29 cellular contexts compared by ENCODE assay signal in genomic region chr2:37068671-37069070, GRCh38.
"Had no signal": no experiment of that assay in that cellular context is flagged by ENCODE, and none has a peak within 500 bp of the region (broad histone marks: within the 10 kb centered on the region; RNA-seq: fewer than 3 reads in every experiment).

No MANE protein-coding gene starts in this region.

- H3K4me1 Mint-ChIP-seq: endodermal cell, neural progenitor cell had no signal

- H2AFZ ChIP-seq: neural progenitor cell, parathyroid adenoma had no signal

- H3K79me2 ChIP-seq: parathyroid adenoma had no signal

- H3K4me3 Mint-ChIP-seq: dendritic cell treated with granulocyte-macrophage colony-stimulating factor and Interleukin-4, amounts not matched to agents 40 ng/mL and 50 ng/mL, for 4 days; endodermal cell; memory B cell; naive B cell; natural killer cell treated with Interleukin-12 subunit alpha and Interleukin-12 subunit beta and Interleukin-15 and Interleukin-18, amount 100 ng/mL, for 72 hours; neural progenitor cell; stimulated activated naive CD8-positive, alpha-beta T cell treated with anti-CD3 and anti-CD28 coated beads, Interleukin-15, amount 100 ng/mL, for 72 hours had no signal

- H3K9me3 ChIP-seq: gastrocnemius medialis, lower lobe of right lung, mucosa of descending colon, prostate gland, right atrium auricular region, suprapubic skin, transverse colon, vagina had no signal

- FAIRE-seq: keratinocyte had no signal

- ATAC-seq: esophagus mucosa; gastrocnemius medialis; left ventricle myocardium superior; lower lobe of right lung; mucosa of descending colon; natural killer cell treated with Interleukin-12 subunit alpha and Interleukin-12 subunit beta and Interleukin-15 and Interleukin-18, amount 100 ng/mL, for 72 hours; sciatic nerve; stimulated activated naive CD8-positive, alpha-beta T cell treated with anti-CD3 and anti-CD28 coated beads, Interleukin-15, amount 100 ng/mL, for 72 hours had no signal

- H3K4me1 ChIP-seq: lower lobe of right lung, neural progenitor cell, parathyroid adenoma, prostate gland, right atrium auricular region, suprapubic skin, transverse colon, vagina had no signal

- H3K27me3 ChIP-seq: gastrocnemius medialis, neural progenitor cell, right atrium auricular region, suprapubic skin, transverse colon, vagina had no signal

- H3K9ac ChIP-seq: neural progenitor cell, parathyroid adenoma had no signal

- H3K4me2 ChIP-seq: neural progenitor cell, smooth muscle cell had no signal

- H3K9me3 Mint-ChIP-seq: dendritic cell treated with granulocyte-macrophage colony-stimulating factor and Interleukin-4, amounts not matched to agents 40 ng/mL and 50 ng/mL, for 4 days; endodermal cell; memory B cell; naive B cell; natural killer cell treated with Interleukin-12 subunit alpha and Interleukin-12 subunit beta and Interleukin-15 and Interleukin-18, amount 100 ng/mL, for 72 hours; neural progenitor cell; stimulated activated naive CD8-positive, alpha-beta T cell treated with anti-CD3 and anti-CD28 coated beads, Interleukin-15, amount 100 ng/mL, for 72 hours had no signal

- H3K4me3 ChIP-seq: gastrocnemius medialis, lower lobe of right lung, mucosa of descending colon, neural progenitor cell, prostate gland, right atrium auricular region, smooth muscle cell, suprapubic skin, transverse colon, vagina had no signal

- H3K27me3 Mint-ChIP-seq: dendritic cell treated with granulocyte-macrophage colony-stimulating factor and Interleukin-4, amounts not matched to agents 40 ng/mL and 50 ng/mL, for 4 days; memory B cell; naive B cell; natural killer cell treated with Interleukin-12 subunit alpha and Interleukin-12 subunit beta and Interleukin-15 and Interleukin-18, amount 100 ng/mL, for 72 hours; stimulated activated naive CD8-positive, alpha-beta T cell treated with anti-CD3 and anti-CD28 coated beads, Interleukin-15, amount 100 ng/mL, for 72 hours had no signal

- H3K27ac ChIP-seq: epithelial cell of prostate, gastrocnemius medialis, lower lobe of right lung, neural progenitor cell, parathyroid adenoma, prostate gland, right atrium auricular region, suprapubic skin, transverse colon, vagina had no signal

- H3K36me3 ChIP-seq: prostate gland had no signal

- DNase-seq: effector CD8-positive, alpha-beta T cell; endodermal cell; foreskin fibroblast; gastrocnemius medialis; left ventricle myocardium superior; lower lobe of right lung; mucosa of descending colon; naive B cell; stimulated activated CD4-positive, alpha-beta T cell treated with anti-CD3 and anti-CD28 coated beads, Interleukin-12 subunit alpha, Interleukin-12 subunit beta, amount 100 ng/mL, for 4 hours; stimulated activated CD4-positive, alpha-beta T cell treated with anti-CD3 and anti-CD28 coated beads, Interleukin-1b, Interleukin-23, amount 100 ng/mL, for 48 hours; stimulated activated CD4-positive, alpha-beta T cell treated with anti-CD3 and anti-CD28 coated beads, Interleukin-4, amount 100 ng/mL, for 1 hour; stimulated activated CD8-positive, alpha-beta memory T cell treated with anti-CD3 and anti-CD28 coated beads, Interleukin-4, amount 100 ng/mL, for 48 hours; stimulated activated naive CD4-positive, alpha-beta T cell; stimulated activated naive CD8-positive, alpha-beta T cell treated with anti-CD3 and anti-CD28 coated beads, Interleukin-15, amount 100 ng/mL, for 72 hours; transverse colon had no signal

- H3K27ac Mint-ChIP-seq: dendritic cell treated with granulocyte-macrophage colony-stimulating factor and Interleukin-4, amounts not matched to agents 40 ng/mL and 50 ng/mL, for 4 days; endodermal cell; memory B cell; natural killer cell treated with Interleukin-12 subunit alpha and Interleukin-12 subunit beta and Interleukin-15 and Interleukin-18, amount 100 ng/mL, for 72 hours; neural progenitor cell; stimulated activated naive CD8-positive, alpha-beta T cell treated with anti-CD3 and anti-CD28 coated beads, Interleukin-15, amount 100 ng/mL, for 72 hours had no signal
